ENCODE assay signal across 13 cellular contexts in the genomic region with DNA sequence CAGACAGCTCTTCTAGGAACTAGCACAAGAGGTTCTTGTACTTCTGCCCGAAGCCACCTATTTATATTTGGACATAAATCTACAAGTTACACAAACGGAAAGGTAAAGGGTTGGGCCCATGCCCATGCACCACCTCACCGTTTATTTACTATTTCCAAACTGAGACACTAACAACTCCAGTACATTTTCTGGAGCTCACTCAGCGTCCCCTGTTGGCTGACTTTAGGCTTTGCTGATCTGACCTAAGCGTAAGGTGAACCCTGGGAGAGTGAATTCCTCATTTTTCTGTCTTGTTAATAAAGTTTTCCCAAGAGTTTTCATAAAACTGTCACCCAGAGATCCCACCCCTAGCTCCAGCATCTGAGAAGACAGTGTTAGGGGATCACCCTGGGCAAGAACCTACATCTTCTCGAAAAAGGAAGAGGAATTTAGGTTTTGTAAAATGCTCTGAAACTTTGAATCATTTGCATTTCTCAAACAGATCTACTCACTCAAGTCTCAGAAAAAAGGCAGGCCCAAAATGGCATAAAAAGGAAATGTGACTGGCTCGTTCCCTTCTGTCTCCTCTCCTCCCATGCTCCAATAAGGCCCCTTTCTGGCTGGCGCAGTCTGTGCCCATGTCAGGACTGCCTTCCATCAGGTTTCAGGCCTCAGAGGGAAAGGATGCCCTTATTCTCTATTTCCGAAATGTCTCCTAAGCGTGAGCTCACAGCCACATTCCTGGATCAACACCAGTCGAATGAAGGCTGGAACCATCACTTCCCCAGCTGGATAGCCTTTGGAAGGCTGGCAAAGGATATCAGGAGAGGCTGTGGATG.
A peak's percentile ranks its signal among the peaks of the same experiment; 100 is the strongest.
DNase-seq lines count a peak whose midpoint lies in the region; ATAC-seq and TF ChIP-seq lines count a peak whose summit lies in the region.
"Had no signal": no experiment of that assay in that cellular context is flagged by ENCODE, and none has a peak within 500 bp of the region (broad histone marks: within the 10 kb centered on the region; RNA-seq: fewer than 3 reads in every experiment).

No MANE protein-coding gene starts in this region.

- H3K9me3 ChIP-seq in PC-3 (ENCODE audit: low read length) = no peaks in the 10 kb centered on the region
- H3K9me3 ChIP-seq in esophagus squamous epithelium = no peaks in the 10 kb centered on the region
- H3K9me3 ChIP-seq: Caco-2 had no signal

- H3F3A ChIP-seq in PC-3 (ENCODE audit: low read length, unreplicated experiment) = no peaks in the 10 kb centered on the region

- no peaks in the 10 kb centered on the region for H3K9me2 ChIP-seq in PC-3 (replicated peaks; ENCODE audit: low read length)

- H3K4me1 ChIP-seq in PC-3 (ENCODE audit: insufficient read depth, low read length) (peaks cover 20% of the 10 kb centered on the region), esophagus squamous epithelium (peaks cover 11 to 62% (median 22%) of the 10 kb centered on the region in 3 donors)
- H3K4me1 ChIP-seq: Caco-2 had no signal

- H3K36me3 ChIP-seq in PC-3 (ENCODE audit: low read depth, low read length) (no peaks in the 10 kb centered on the region), esophagus squamous epithelium (peaks cover 5 to 28% (median 17%) of the 10 kb centered on the region in 3 donors)

- peak overlapping the region; percentile 33 for H3K4me2 ChIP-seq in PC-3 (ENCODE audit: low read length)

- ATAC-seq in PC-3 (peak; percentile 90), HG02610 (IDR thresholded peaks at IDR 0.05; ENCODE audit: unreplicated experiment) (no peak), GM19351 (IDR thresholded peaks at IDR 0.05; ENCODE audit: unreplicated experiment) (no peak), HG03280 (IDR thresholded peaks at IDR 0.05; ENCODE audit: unreplicated experiment) (no peak)

- H3K9ac ChIP-seq in PC-3 (ENCODE audit: low read length) = no peak overlapping the region

- peaks cover 58% of the 10 kb centered on the region for H3K4me1 Mint-ChIP-seq in osteocyte (ENCODE audit: unreplicated experiment)

- intact Hi-C loops in PC-3 (cut with micrococcal nuclease) (loop anchor here (1.0 to 10.0 kb wide), 3 partner anchors 109 to 333 kb away; no protein-coding TSS in a partner anchor), esophagus squamous epithelium (cut with DNase I) (no loop called here)

- H3K79me2 ChIP-seq in PC-3 (ENCODE audit: low read length) = no peaks in the 10 kb centered on the region

- no peaks in the 10 kb centered on the region for H3K27me3 Mint-ChIP-seq in osteocyte (ENCODE audit: unreplicated experiment)

- POLR2A ChIA-PET in GM10248 (lab: Yijun Ruan, JAX) (interaction anchor here (0.6 kb wide), 1 partner anchor 309 kb away, joined by 3 read pairs; no protein-coding TSS in a partner anchor), PC-3 (lab: Charles Lee; ENCODE audit: unreplicated experiment) (no interaction called here)

- WGBS in esophagus squamous epithelium, 2 donors = 43 to 59% methylated on average over 11 of the region's 11 CpGs

- no peaks in the 10 kb centered on the region for H3K27me3 ChIP-seq in PC-3 (ENCODE audit: low read length)
- H3K27me3 ChIP-seq in esophagus squamous epithelium = no peaks in the 10 kb centered on the region

- no peaks in the 10 kb centered on the region for H3K9me3 Mint-ChIP-seq in osteocyte (ENCODE audit: unreplicated experiment)

- H3K36me3 Mint-ChIP-seq in osteocyte (ENCODE audit: unreplicated experiment) = peaks cover 14% of the 10 kb centered on the region

- peak overlapping the region; percentile 86 for H3K27ac Mint-ChIP-seq in osteocyte (ENCODE audit: unreplicated experiment)

- H3K4me3 ChIP-seq in PC-3 (ENCODE audit: low read length) (no peak overlapping the region), esophagus squamous epithelium (no peak overlapping the region)

- CTCF ChIA-PET in GM10248 (lab: Yijun Ruan, JAX) (interaction anchor here (0.8 to 7.2 kb wide), 5 partner anchors 9 to 435 kb away, joined by 3 to 101 read pairs (median 4); no protein-coding TSS in a partner anchor), PC-3 (lab: Charles Lee) (interaction anchor here (0.5 to 1.5 kb wide), 5 partner anchors 9 to 446 kb away, joined by 3 to 5 read pairs (median 4); no protein-coding TSS in a partner anchor)

- TF ChIP-seq CTCF in GM10248 (IDR thresholded peaks at IDR 0.05; ENCODE audit: control extremely low read depth, extremely low read depth, low read depth, missing control alignments) (peak; percentile 15), PC-3 (conservative IDR thresholded peaks at IDR 0.05; ENCODE audit: low read depth, low read length) (peak; percentile 86), esophagus squamous epithelium (IDR thresholded peaks at IDR 0.05) (peak in 5 of 6 experiments; percentile 21 to 72 (median 56)), osteocyte (IDR thresholded peaks at IDR 0.05) (peak; percentile 19)

- H4K20me1 ChIP-seq in PC-3 (ENCODE audit: low read length) = no peaks in the 10 kb centered on the region

- H3K4me3 Mint-ChIP-seq in osteocyte (ENCODE audit: unreplicated experiment) = no peak overlapping the region

- TF ChIP-seq POLR2A in esophagus squamous epithelium (IDR thresholded peaks at IDR 0.05) = no peak

- no peak overlapping the region for H2AFZ ChIP-seq in PC-3 (ENCODE audit: low read length)

- BruUV-seq in PC-3 (replicated peaks; lab: Mats Ljungman, UMichigan) = no TSS peak

- DNase-seq in GM10248 (ENCODE audit: extremely low spot score) (no peak), PC-3 (peak; percentile 80), esophagus squamous epithelium (lab: John Stamatoyannopoulos, UW) (no peak), osteocyte (ENCODE audit: extremely low spot score, unreplicated experiment) (no peak), cortex of kidney (lab: John Stamatoyannopoulos, UW) (no peak)
- DNase-seq: activated CD4-positive, alpha-beta T cell treated with anti-CD3 and anti-CD28 coated beads, Interleukin-2, amount 50 U/mL, for 48 hours; NCI-H1105; nucleus accumbens; SHP77 treated with DMSO at 0.1 percent for 48 hours had no signal

- H3K27ac ChIP-seq in PC-3 (ENCODE audit: low read length) (peak overlapping the region; percentile 45), esophagus squamous epithelium (peak overlapping the region; percentile 55 to 77 (median 72))

Comparison
In these comparisons a context has a peak if more than half of its experiments do, and no peak if none do; other contexts are left out.
1. CTCF ChIP-seq: peak in every context shown above with its lines; median percentile 86 in PC-3; 56 in esophagus squamous epithelium; 19 in osteocyte; 15 in GM10248.